In genomic region chr9:72696481-72696880, GRCh38 we compare ENCODE assay signal across 8 cellular contexts.
"Had no signal": no experiment of that assay in that cellular context is flagged by ENCODE, and none has a peak within 500 bp of the region (broad histone marks: within the 10 kb centered on the region; RNA-seq: fewer than 3 reads in every experiment).

No MANE protein-coding gene starts in this region.

- FAIRE-seq: H1, HTR-8/SVneo, K562 had no signal

- DNase-seq: H7, IMR-90, KG1 had no signal

- ATAC-seq: GM23338, K562 had no signal

- H3K36me3 ChIP-seq: HAP-1 had no signal

- H3K4me3 ChIP-seq: GM23338, HAP-1, K562 had no signal

- H3K9me3 ChIP-seq: HAP-1 had no signal

- H3K4me2 ChIP-seq: GM23338 had no signal
